8 cellular contexts compared by ENCODE assay signal in genomic region chr5:50458372-50458771, GRCh38. TPM values are rescaled to one million over a fixed set of nuclear protein-coding genes. Genes with fewer than 3 reads are reported as not detected.
DNase-seq lines count a peak whose midpoint lies in the region; ATAC-seq and TF ChIP-seq lines count a peak whose summit lies in the region.
"Not testable (repeated sequence)": the region's sequence is repeated elsewhere in the genome, so short reads cannot be mapped to it uniquely, and the experiment has no call there.

No MANE protein-coding gene starts in this region.

- H3K9me3 ChIP-seq in CD8-positive, alpha-beta T cell (ENCODE audit: low read length); H9 (ENCODE audit: control insufficient read depth, low read depth, low read length): not testable (repeated sequence)

- H2BK15ac ChIP-seq in H9 (ENCODE audit: low read depth, low read length): not testable (repeated sequence)

- not testable (repeated sequence) for H4K91ac ChIP-seq in H9 (ENCODE audit: insufficient read length, low read depth, low read length)

- POLR2A ChIA-PET in CD8-positive, alpha-beta T cell (lab: Charles Lee): interaction anchor here (1.2 to 1.7 kb wide), 2 partner anchors 10 to 12 kb away, joined by 3 to 4 read pairs; no protein-coding TSS in a partner anchor
- POLR2A ChIA-PET in activated CD8-positive, alpha-beta T cell treated with anti-CD3 and anti-CD28 coated beads, Interleukin-2, amount 10 ng/mL, durations not matched to agents 7 days and 5 days (lab: Charles Lee); MCF 10A (lab: Yijun Ruan, JAX): not testable (repeated sequence)

- H3K36me3 Mint-ChIP-seq in CD8-positive, alpha-beta T cell: peaks cover 15% of the 10 kb centered on the region
- H3K36me3 Mint-ChIP-seq in H9 (ENCODE audit: insufficient read depth in 1 of 3, low read depth in 3 of 3): peaks cover 6 to 19% (median 7%) of the 10 kb centered on the region in 3 experiments; a peak in 6 of 7 replicates
- peaks cover 28% of the 10 kb centered on the region for H3K36me3 Mint-ChIP-seq in activated CD8-positive, alpha-beta T cell treated with anti-CD3 and anti-CD28 coated beads, Interleukin-2, amount 10 ng/mL, durations not matched to agents 7 days and 5 days (ENCODE audit: low read depth)
- H3K36me3 Mint-ChIP-seq in MCF 10A (ENCODE audit: insufficient read depth, unreplicated experiment); stimulated activated effector memory CD8-positive, alpha-beta T cell treated with anti-CD3 and anti-CD28 coated beads, Interleukin-12 subunit alpha, Interleukin-12 subunit beta, amount 100 ng/mL, for 72 hours: not testable (repeated sequence)
- H3K36me3 Mint-ChIP-seq in immature natural killer cell: peaks cover 0 to 12% (median 5%) of the 10 kb centered on the region in 3 donors

- not testable (repeated sequence) for H3K4me2 ChIP-seq in H9 (ENCODE audit: insufficient read depth, insufficient read length, low read length)

- H3K27me3 Mint-ChIP-seq in CD8-positive, alpha-beta T cell (ENCODE audit: low read depth); H9 (ENCODE audit: low read depth); activated CD8-positive, alpha-beta T cell treated with anti-CD3 and anti-CD28 coated beads, Interleukin-2, amount 10 ng/mL, durations not matched to agents 7 days and 5 days (ENCODE audit: low read depth); MCF 10A (ENCODE audit: insufficient read depth, unreplicated experiment); immature natural killer cell (ENCODE audit: low read depth in 3 of 3): not testable (repeated sequence)

- not testable (repeated sequence) for H4K20me1 ChIP-seq in H9 (ENCODE audit: control insufficient read depth, insufficient read depth, insufficient read length)

- H3K27ac ChIP-seq in CD8-positive, alpha-beta T cell (ENCODE audit: low read depth, low read length); H9 (ENCODE audit: insufficient read length, low read depth, low read length): not testable (repeated sequence)

- BruUV-seq in MCF 10A (replicated peaks; lab: Mats Ljungman, UMichigan): not testable (repeated sequence)

- not testable (repeated sequence) for H2AFZ ChIP-seq in H9 (ENCODE audit: low read length)

- H3K56ac ChIP-seq in H9 (ENCODE audit: insufficient read length, low read depth, low read length): not testable (repeated sequence)

- CTCF ChIA-PET in CD8-positive, alpha-beta T cell (lab: Charles Lee): interaction anchor here (1.3 kb wide), 1 partner anchor 13 kb away, joined by 3 read pairs; no protein-coding TSS in a partner anchor
- CTCF ChIA-PET in activated CD8-positive, alpha-beta T cell treated with anti-CD3 and anti-CD28 coated beads, Interleukin-2, amount 10 ng/mL, durations not matched to agents 7 days and 5 days (lab: Charles Lee): not testable (repeated sequence)
- CTCF ChIA-PET in MCF 10A (lab: Yijun Ruan, JAX): interaction anchor here (0.6 kb wide), 2 partner anchors 30 to 42 kb away, joined by 3 read pairs; no protein-coding TSS in a partner anchor

- not testable (repeated sequence) for H3K14ac ChIP-seq in H9 (ENCODE audit: insufficient read depth, low read length)

- intact Hi-C loops in CD8-positive, alpha-beta T cell (cut with DNase I, micrococcal nuclease); MCF 10A (cut with micrococcal nuclease): not testable (repeated sequence)

- WGBS in H9 (ENCODE audit: extremely low coverage, insufficient read length, low lambda C conversion rate): no CpG with 5 or more reads among the region's 9 CpGs

- DNase-seq in CD8-positive, alpha-beta T cell: peak in 6 of 7 experiments; percentile 22 to 79 (median 44)
- peak; percentile 36 for DNase-seq in H9
- DNase-seq in NCI-H748 (lab: John Stamatoyannopoulos, UW; ENCODE audit: unreplicated experiment): peak; percentile 32
- DNase-seq in T-helper 2 cell: peak in 3 of 5 experiments; percentile 20 to 75 (median 42)
- peak; percentile 66 for DNase-seq in activated CD8-positive, alpha-beta T cell treated with anti-CD3 and anti-CD28 coated beads, Interleukin-2, amount 10 ng/mL, durations not matched to agents 7 days and 5 days
- peak; percentile 46 for DNase-seq in MCF 10A (ENCODE audit: unreplicated experiment)
- DNase-seq in immature natural killer cell: peak in 2 of 3 donors; percentile 23 to 40
- not testable (repeated sequence) for DNase-seq in stimulated activated effector memory CD8-positive, alpha-beta T cell treated with anti-CD3 and anti-CD28 coated beads, Interleukin-12 subunit alpha, Interleukin-12 subunit beta, amount 100 ng/mL, for 72 hours (ENCODE audit: low spot score in 2 of 2)

- H2BK20ac ChIP-seq in H9 (ENCODE audit: low read depth, low read length, poor library complexity, severe bottlenecking): not testable (repeated sequence)

- not testable (repeated sequence) for H3K4me3 Mint-ChIP-seq in CD8-positive, alpha-beta T cell; H9; activated CD8-positive, alpha-beta T cell treated with anti-CD3 and anti-CD28 coated beads, Interleukin-2, amount 10 ng/mL, durations not matched to agents 7 days and 5 days; MCF 10A (ENCODE audit: unreplicated experiment); stimulated activated effector memory CD8-positive, alpha-beta T cell treated with anti-CD3 and anti-CD28 coated beads, Interleukin-12 subunit alpha, Interleukin-12 subunit beta, amount 100 ng/mL, for 72 hours
- peak overlapping the region in 2 of 5 donors; percentile 27 to 54 for H3K4me3 Mint-ChIP-seq in immature natural killer cell

- not testable (repeated sequence) for H3K23me2 ChIP-seq in H9 (ENCODE audit: insufficient read length, low read depth, low read length, poor library complexity, severe bottlenecking)

- not testable (repeated sequence) for TF ChIP-seq CTCF in CD8-positive, alpha-beta T cell (IDR thresholded peaks at IDR 0.05); H9 (conservative IDR thresholded peaks at IDR 0.05); MCF 10A (IDR thresholded peaks at IDR 0.05; ENCODE audit: unreplicated experiment)

- not testable (repeated sequence) for H3K27me3 ChIP-seq in CD8-positive, alpha-beta T cell (ENCODE audit: insufficient read depth, low read length); H9 (ENCODE audit: insufficient read depth, low read length)

- not testable (repeated sequence) for H3K18ac ChIP-seq in H9 (ENCODE audit: insufficient read length, low read depth, low read length)

- H3K23ac ChIP-seq in H9 (ENCODE audit: insufficient read length, low read depth, low read length): not testable (repeated sequence)

- peaks cover 23% of the 10 kb centered on the region for H3K4me1 Mint-ChIP-seq in CD8-positive, alpha-beta T cell (ENCODE audit: low read depth)
- not testable (repeated sequence) for H3K4me1 Mint-ChIP-seq in H9; MCF 10A (ENCODE audit: insufficient read depth, unreplicated experiment)
- peaks cover 21% of the 10 kb centered on the region for H3K4me1 Mint-ChIP-seq in activated CD8-positive, alpha-beta T cell treated with anti-CD3 and anti-CD28 coated beads, Interleukin-2, amount 10 ng/mL, durations not matched to agents 7 days and 5 days (ENCODE audit: low read depth)
- peaks cover 23 to 24% of the 10 kb centered on the region in 2 donors for H3K4me1 Mint-ChIP-seq in immature natural killer cell
- H3K4me1 Mint-ChIP-seq in stimulated activated effector memory CD8-positive, alpha-beta T cell treated with anti-CD3 and anti-CD28 coated beads, Interleukin-12 subunit alpha, Interleukin-12 subunit beta, amount 100 ng/mL, for 72 hours: peaks cover 15% of the 10 kb centered on the region

- H3K79me2 ChIP-seq in H9 (ENCODE audit: insufficient read depth, low read length): not testable (repeated sequence)

- not testable (repeated sequence) for H3K4ac ChIP-seq in H9 (ENCODE audit: low read depth, low read length)

- H3K4me3 ChIP-seq in CD8-positive, alpha-beta T cell (ENCODE audit: low read depth, low read length): not testable (repeated sequence)

- not testable (repeated sequence) for H2AK5ac ChIP-seq in H9 (ENCODE audit: insufficient read length, low read length)

- not testable (repeated sequence) for H2BK12ac ChIP-seq in H9 (ENCODE audit: insufficient read length, low read depth, low read length)

- H4K8ac ChIP-seq in H9 (replicated peaks; ENCODE audit: insufficient read length, low read depth, low read length): not testable (repeated sequence)

- not testable (repeated sequence) for H3K4me1 ChIP-seq in CD8-positive, alpha-beta T cell (ENCODE audit: insufficient read depth, low read length); H9 (ENCODE audit: insufficient read depth, low read length)

- ATAC-seq in CD8-positive, alpha-beta T cell; activated CD8-positive, alpha-beta T cell treated with anti-CD3 and anti-CD28 coated beads, Interleukin-2, amount 10 ng/mL, durations not matched to agents 7 days and 5 days; stimulated activated effector memory CD8-positive, alpha-beta T cell treated with anti-CD3 and anti-CD28 coated beads, Interleukin-12 subunit alpha, Interleukin-12 subunit beta, amount 100 ng/mL, for 72 hours: not testable (repeated sequence)

- H3K9me3 Mint-ChIP-seq in CD8-positive, alpha-beta T cell: peaks cover 17% of the 10 kb centered on the region
- H3K9me3 Mint-ChIP-seq in H9 (peaks cover 51 to 64% of the 10 kb centered on the region in 2 experiments), MCF 10A (ENCODE audit: unreplicated experiment) (peaks cover 22% of the 10 kb centered on the region), immature natural killer cell (peaks cover 1 to 14% (median 6%) of the 10 kb centered on the region in 6 donors)
- peaks cover 20% of the 10 kb centered on the region for H3K9me3 Mint-ChIP-seq in activated CD8-positive, alpha-beta T cell treated with anti-CD3 and anti-CD28 coated beads, Interleukin-2, amount 10 ng/mL, durations not matched to agents 7 days and 5 days (ENCODE audit: insufficient read depth)
- H3K9me3 Mint-ChIP-seq in stimulated activated effector memory CD8-positive, alpha-beta T cell treated with anti-CD3 and anti-CD28 coated beads, Interleukin-12 subunit alpha, Interleukin-12 subunit beta, amount 100 ng/mL, for 72 hours: peaks cover 14% of the 10 kb centered on the region

- H4K5ac ChIP-seq in H9 (ENCODE audit: insufficient read length, low read depth, low read length): not testable (repeated sequence)

- not testable (repeated sequence) for H2BK5ac ChIP-seq in H9 (ENCODE audit: insufficient read length, low read length)

- not testable (repeated sequence) for H3K79me1 ChIP-seq in H9 (ENCODE audit: insufficient read depth, low read depth, low read length, poor library complexity, severe bottlenecking)

- not testable (repeated sequence) for H3K9ac ChIP-seq in H9 (ENCODE audit: extremely low read depth, insufficient read length, low read length)

- not testable (repeated sequence) for H3T11ph ChIP-seq in H9 (ENCODE audit: low read length)

- H3K36me3 ChIP-seq in CD8-positive, alpha-beta T cell (ENCODE audit: insufficient read depth, low read length): not testable (repeated sequence)

- H2BK120ac ChIP-seq in H9 (ENCODE audit: low read depth, low read length, poor library complexity, severe bottlenecking): not testable (repeated sequence)

- H3K27ac Mint-ChIP-seq in CD8-positive, alpha-beta T cell: peak overlapping the region; percentile 81
- H3K27ac Mint-ChIP-seq in H9; activated CD8-positive, alpha-beta T cell treated with anti-CD3 and anti-CD28 coated beads, Interleukin-2, amount 10 ng/mL, durations not matched to agents 7 days and 5 days: not testable (repeated sequence)
- H3K27ac Mint-ChIP-seq in MCF 10A (ENCODE audit: low read depth, unreplicated experiment) (peak overlapping the region; percentile 24), immature natural killer cell (peak overlapping the region in 2 of 6 donors; percentile 16 to 48)
- H3K27ac Mint-ChIP-seq in stimulated activated effector memory CD8-positive, alpha-beta T cell treated with anti-CD3 and anti-CD28 coated beads, Interleukin-12 subunit alpha, Interleukin-12 subunit beta, amount 100 ng/mL, for 72 hours: peak overlapping the region; percentile 76

RNA-seq across cellular contexts. Expression of gene EMB, which starts 17.3 kb away (rescaled TPM):
- total RNA-seq in CD8-positive, alpha-beta T cell: 100 to 1,000 TPM; 122 to 145 TPM
- total RNA-seq in H9 (2021): 38.1 and 39.4 TPM in 2 replicates
- 100 to 1,000 TPM; 139 to 149 TPM for total RNA-seq in activated CD8-positive, alpha-beta T cell treated with anti-CD3 and anti-CD28 coated beads, Interleukin-2, amount 10 ng/mL, durations not matched to agents 7 days and 5 days
- 27.7 and 31.2 TPM in 2 replicates for total RNA-seq in MCF 10A (2022)
- 100 to 1,000 TPM; 163 to 166 (median 164) TPM for polyA plus RNA-seq in immature natural killer cell
